31 cellular contexts compared by ENCODE assay signal in genomic region chr2:170869461-170869860, GRCh38. TPM values are rescaled to one million over a fixed set of nuclear protein-coding genes. Genes with fewer than 3 reads are reported as not detected.
"Had no signal": no experiment of that assay in that cellular context is flagged by ENCODE, and none has a peak within 500 bp of the region (broad histone marks: within the 10 kb centered on the region; RNA-seq: fewer than 3 reads in every experiment).

No MANE protein-coding gene starts in this region.

- DNase-seq: hippocampal formation; kidney glomerular epithelial cell; left colon; left lung; lower lobe of right lung; naive B cell; natural killer cell; nephron progenitor cell; occipital lobe; psoas muscle; right lobe of liver; stimulated activated CD4-positive, alpha-beta T cell treated with anti-CD3 and anti-CD28 coated beads, Interleukin-1b, Interleukin-23, amount 100 ng/mL, for 48 hours; stimulated activated CD4-positive, alpha-beta T cell treated with anti-CD3 and anti-CD28 coated beads, Interleukin-2, amount 100 ng/mL, for 48 hours; stimulated activated CD4-positive, alpha-beta T cell treated with anti-CD3 and anti-CD28 coated beads, Interleukin-4, amount 100 ng/mL, for 4 hours; stimulated activated CD8-positive, alpha-beta memory T cell treated with anti-CD3 and anti-CD28 coated beads, Interleukin-4, amount 100 ng/mL, for 48 hours; stimulated activated naive CD4-positive, alpha-beta T cell treated with Interleukin-2 at 50 U/mL for 16 hours; stimulated activated naive CD8-positive, alpha-beta T cell treated with anti-CD3 and anti-CD28 coated beads, Interleukin-15, amount 100 ng/mL, for 72 hours; substantia nigra had no signal

- H3K36me3 Mint-ChIP-seq: mesothelial cell of epicardium; naive B cell; natural killer cell; neural progenitor cell; stimulated activated memory B cell treated with anti-CD40 and anti-IgM and Interleukin-4, amounts not matched to agents 10 μg/mL and 1 μg/mL and 100 μg/mL, for 72 hours had no signal

- H3K27ac ChIP-seq: left lung, lower lobe of right lung, neural progenitor cell, neutrophil, parathyroid adenoma, psoas muscle, right lobe of liver, tibial nerve, upper lobe of left lung, vagina had no signal

- H3K79me2 ChIP-seq: parathyroid adenoma had no signal

- H3K4me1 ChIP-seq: parathyroid adenoma, vagina had no signal

- H3K4me3 Mint-ChIP-seq: mesothelial cell of epicardium; naive B cell; natural killer cell; nephron progenitor cell; neural progenitor cell; stimulated activated memory B cell treated with anti-CD40 and anti-IgM and Interleukin-4, amounts not matched to agents 10 μg/mL and 1 μg/mL and 100 μg/mL, for 72 hours; stimulated activated naive CD8-positive, alpha-beta T cell treated with anti-CD3 and anti-CD28 coated beads, Interleukin-15, amount 100 ng/mL, for 72 hours had no signal

- H3K27me3 Mint-ChIP-seq: stimulated activated naive CD8-positive, alpha-beta T cell treated with anti-CD3 and anti-CD28 coated beads, Interleukin-15, amount 100 ng/mL, for 72 hours had no signal

- H3K4me3 ChIP-seq: left lung, lower lobe of right lung, neural progenitor cell, psoas muscle, right lobe of liver, smooth muscle cell, tibial nerve, upper lobe of left lung, vagina had no signal

- ATAC-seq: left colon; left lung; lower lobe of right lung; natural killer cell; psoas muscle; right lobe of liver; stimulated activated memory B cell treated with anti-CD40 and anti-IgM and Interleukin-4, amounts not matched to agents 10 μg/mL and 1 μg/mL and 100 μg/mL, for 72 hours; stimulated activated naive CD8-positive, alpha-beta T cell treated with anti-CD3 and anti-CD28 coated beads, Interleukin-15, amount 100 ng/mL, for 72 hours had no signal

- H3K27ac Mint-ChIP-seq: mesothelial cell of epicardium; naive B cell; natural killer cell; nephron progenitor cell; stimulated activated memory B cell treated with anti-CD40 and anti-IgM and Interleukin-4, amounts not matched to agents 10 μg/mL and 1 μg/mL and 100 μg/mL, for 72 hours; stimulated activated naive CD8-positive, alpha-beta T cell treated with anti-CD3 and anti-CD28 coated beads, Interleukin-15, amount 100 ng/mL, for 72 hours had no signal

- H3K27me3 ChIP-seq: left lung, neural progenitor cell, neutrophil, right lobe of liver, tibial nerve, upper lobe of left lung, vagina had no signal

- H2AFZ ChIP-seq: neural progenitor cell, parathyroid adenoma had no signal

- H3K9me3 Mint-ChIP-seq: mesothelial cell of epicardium; naive B cell; natural killer cell; neural progenitor cell; stimulated activated memory B cell treated with anti-CD40 and anti-IgM and Interleukin-4, amounts not matched to agents 10 μg/mL and 1 μg/mL and 100 μg/mL, for 72 hours; stimulated activated naive CD8-positive, alpha-beta T cell treated with anti-CD3 and anti-CD28 coated beads, Interleukin-15, amount 100 ng/mL, for 72 hours had no signal

- H3K36me3 ChIP-seq: left lung, lower lobe of right lung, neural progenitor cell, neutrophil, right lobe of liver, tibial nerve, upper lobe of left lung, vagina had no signal

- H3K4me2 ChIP-seq: neural progenitor cell, smooth muscle cell had no signal

RNA-seq across cellular contexts. Expression of gene GAD1, which starts 52.8 kb away (rescaled TPM):
- total RNA-seq: lower lobe of right lung, mononuclear cell, natural killer cell, osteocyte, posterior vena cava, psoas muscle, right lobe of liver, vagina had no signal
- polyA plus RNA-seq: liver had no signal
